Comparison of ENCODE assay signal across 18 cellular contexts in the genomic region with DNA sequence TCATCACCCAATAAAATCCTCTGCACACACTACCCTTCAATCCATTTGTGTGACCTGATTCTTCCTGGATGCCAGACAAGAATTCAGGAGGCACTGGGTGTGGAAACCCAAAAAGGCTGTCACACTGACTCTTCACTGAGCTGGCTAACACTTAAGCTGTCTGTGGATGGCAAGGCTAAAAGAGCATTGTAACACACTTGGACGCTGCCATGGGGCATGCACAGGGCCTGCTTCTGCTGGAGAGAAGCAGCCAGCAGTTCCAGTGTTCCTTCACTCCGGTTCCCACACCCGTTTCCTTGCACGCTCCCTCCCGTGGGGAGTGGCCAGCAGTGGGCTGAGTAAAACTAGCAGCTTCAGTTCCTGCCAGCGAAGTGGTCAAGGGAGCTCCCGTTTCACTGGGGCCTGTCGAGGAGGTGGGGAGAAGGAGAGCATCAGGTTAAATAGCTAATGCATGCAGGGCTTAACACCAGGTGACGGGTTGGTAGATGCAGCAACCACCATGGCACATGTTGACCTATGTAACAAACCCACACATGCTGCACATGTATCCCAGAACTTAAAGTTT.
A peak's percentile ranks its signal among the peaks of the same experiment; 100 is the strongest.
DNase-seq lines count a peak whose midpoint lies in the region; ATAC-seq and TF ChIP-seq lines count a peak whose summit lies in the region.
"Had no signal": no experiment of that assay in that cellular context is flagged by ENCODE, and none has a peak within 500 bp of the region (broad histone marks: within the 10 kb centered on the region; RNA-seq: fewer than 3 reads in every experiment).

No MANE protein-coding gene starts in this region.

- DNase-seq in DND-41, result no peak
- DNase-seq in cerebellar cortex (ENCODE audit: low spot score), result peak; percentile 3
- peak; percentile 9 for DNase-seq in retina
- DNase-seq in NCI-H2196 treated with DMSO at 0.1 percent for 48 hours (lab: John Stamatoyannopoulos, UW; ENCODE audit: unreplicated experiment), result no peak
- no peak for DNase-seq in H4 (ENCODE audit: low spot score)
- DNase-seq in tibial artery, result no peak
- DNase-seq: CD8-positive, alpha-beta T cell; COR-L47; DMS79 treated with DMSO at 0.1 percent for 48 hours; GF-D8; GM23248; H7; KBM-7 had no signal

- H3K79me2 ChIP-seq in DND-41 (ENCODE audit: insufficient read depth, low read length), result no peaks in the 10 kb centered on the region

- ATAC-seq in DND-41 (ENCODE audit: insufficient read depth, low read depth) (no peak), HG03095 (IDR thresholded peaks at IDR 0.05; ENCODE audit: unreplicated experiment) (no peak)
- ATAC-seq: A549; CD8-positive, alpha-beta T cell had no signal

- H3K4me1 ChIP-seq in DND-41 (ENCODE audit: insufficient read depth, low read length) (no peaks in the 10 kb centered on the region), HEK293 (ENCODE audit: control insufficient read depth, insufficient read depth, low read length) (no peaks in the 10 kb centered on the region), tibial artery (no peaks in the 10 kb centered on the region)
- H3K4me1 ChIP-seq: A549 had no signal

- H3K27ac ChIP-seq in DND-41 (ENCODE audit: low read length), result 0 out of 2 replicates have a peak overlapping the region, but pooled peaks have one; percentile 1
- no peak overlapping the region for H3K27ac ChIP-seq in HEK293 (ENCODE audit: extremely low read depth, low read depth, low read length)
- H3K27ac ChIP-seq in tibial artery, result no peak overlapping the region
- H3K27ac ChIP-seq: A549, C4-2B, GM23248 had no signal

- no peak overlapping the region for H3K4me3 ChIP-seq in DND-41 (ENCODE audit: low read depth in 1 of 2, low read length in 2 of 2)
- H3K4me3 ChIP-seq in HEK293 (ENCODE audit: low read depth, low read length), result no peak overlapping the region
- no peak overlapping the region for H3K4me3 ChIP-seq in tibial artery
- H3K4me3 ChIP-seq: A549, GM23248 had no signal

- no peak overlapping the region for H3K4me2 ChIP-seq in DND-41 (ENCODE audit: insufficient read depth, low read length)
- H3K4me2 ChIP-seq: A549 had no signal

- POLR2A ChIA-PET in HEK293 (lab: Yijun Ruan, JAX), result no interaction called here

- no peaks in the 10 kb centered on the region for H3K27me3 ChIP-seq in DND-41 (ENCODE audit: insufficient read depth, low read length, poor library complexity)
- no peaks in the 10 kb centered on the region for H3K27me3 ChIP-seq in tibial artery
- H3K27me3 ChIP-seq: BE2C had no signal

- TF ChIP-seq CTCF in DND-41 (IDR thresholded peaks at IDR 0.05; ENCODE audit: borderline replicate concordance, extremely low read depth, low read length, poor library complexity, severe bottlenecking) (no peak), HEK293 (tag by site-specific recombination; IDR thresholded peaks at IDR 0.05) (no peak), tibial artery (IDR thresholded peaks at IDR 0.05) (no peak)

- H2AFZ ChIP-seq in DND-41 (ENCODE audit: low read depth, low read length), result no peak overlapping the region
- H2AFZ ChIP-seq: GM23248 had no signal

- H3K36me3 ChIP-seq in DND-41 (ENCODE audit: insufficient read depth, low read length), result no peaks in the 10 kb centered on the region
- no peaks in the 10 kb centered on the region for H3K36me3 ChIP-seq in HEK293 (ENCODE audit: control insufficient read depth in 2 of 2, insufficient read depth in 1 of 2, low read length in 2 of 2)
- no peaks in the 10 kb centered on the region for H3K36me3 ChIP-seq in tibial artery
- H3K36me3 ChIP-seq: BE2C had no signal

- CTCF ChIA-PET in HEK293 (lab: Yijun Ruan, JAX), result no interaction called here

- intact Hi-C loops in tibial artery (cut with DNase I; ENCODE audit: low total_unique reads), result no loop called here

- H3K9ac ChIP-seq in DND-41 (ENCODE audit: low read depth, low read length), result no peak overlapping the region
- H3K9ac ChIP-seq: GM23248 had no signal

- no peaks in the 10 kb centered on the region for H3K9me3 ChIP-seq in DND-41 (ENCODE audit: insufficient read depth, low read length, severe bottlenecking)
- no peaks in the 10 kb centered on the region for H3K9me3 ChIP-seq in HEK293 (ENCODE audit: control insufficient read depth, insufficient read depth, low read depth, low read length)
- no peaks in the 10 kb centered on the region for H3K9me3 ChIP-seq in tibial artery
- H3K9me3 ChIP-seq: A549, BE2C had no signal

- H4K20me1 ChIP-seq in DND-41 (ENCODE audit: insufficient read depth, low read length), result no peaks in the 10 kb centered on the region

TF ChIP-seq in HEK293, 187 proteins besides CTCF, POLR2A, EP300 and RAD21:
- TF ChIP-seq FEZF1 (tag by site-specific recombination; IDR thresholded peaks at IDR 0.05) (peak; percentile 69), KLF16 (tag by site-specific recombination; IDR thresholded peaks at IDR 0.05) (no peak)
TF ChIP-seq in HEK293: peak in this region for 1.

Comparison
In these comparisons a context has a peak if more than half of its experiments do, and no peak if none do; other contexts are left out.
1. DNase-seq: peak in cerebellar cortex (single experiment) and retina (single experiment); none in DND-41 (single experiment), NCI-H2196 treated with DMSO at 0.1 percent for 48 hours (single experiment), H4 (single experiment) and tibial artery (0 of 2).